ENCODE assay signal across 14 cellular contexts in genomic region chr10:24707445-24707844, GRCh38. TPM values are rescaled to one million over a fixed set of nuclear protein-coding genes. Genes with fewer than 3 reads are reported as not detected.
DNase-seq lines count a peak whose midpoint lies in the region; ATAC-seq, FAIRE-seq and TF ChIP-seq lines count a peak whose summit lies in the region.
"Had no signal": no experiment of that assay in that cellular context is flagged by ENCODE, and none has a peak within 500 bp of the region (broad histone marks: within the 10 kb centered on the region; RNA-seq: fewer than 3 reads in every experiment).

No MANE protein-coding gene starts in this region.

- no peak for TF ChIP-seq POLR2A in GM12892 (IDR thresholded peaks at IDR 0.05; ENCODE audit: low read depth, low read length)

- H3K4me1 Mint-ChIP-seq in chondrocyte (ENCODE audit: low read depth): peaks cover 39% of the 10 kb centered on the region

- H3K36me3 Mint-ChIP-seq in chondrocyte (ENCODE audit: low read depth): peaks cover 1% of the 10 kb centered on the region

- DNase-seq in GM12892 (ENCODE audit: insufficient read length): no peak
- peak; percentile 79 for DNase-seq in bronchial epithelial cell (ENCODE audit: low read depth)
- no peak for DNase-seq in chondrocyte (ENCODE audit: low spot score)
- DNase-seq in kidney: no peak
- no peak for DNase-seq in NCI-H2171 treated with DMSO at 0.1 percent for 48 hours (lab: John Stamatoyannopoulos, UW)
- no peak for DNase-seq in NCI-H187 (lab: John Stamatoyannopoulos, UW)
- DNase-seq: NCI-H1436, thyroid gland had no signal

- H3K4me3 ChIP-seq in bronchial epithelial cell (ENCODE audit: low read depth, low read length) (no peak overlapping the region), kidney (ENCODE audit: low read length in 2 of 2) (no peak overlapping the region)
- H3K4me3 ChIP-seq: lung, pancreas, thyroid gland had no signal

- H3K4me3 Mint-ChIP-seq in chondrocyte (ENCODE audit: unreplicated experiment): no peak overlapping the region

- H3K9me3 Mint-ChIP-seq in chondrocyte (ENCODE audit: low read depth): no peaks in the 10 kb centered on the region

- no peak overlapping the region for H3K27ac ChIP-seq in kidney (ENCODE audit: low read depth in 2 of 2, low read length in 2 of 2)
- H3K27ac ChIP-seq: pancreas, thyroid gland had no signal

- H3K4me1 ChIP-seq in kidney (ENCODE audit: control insufficient read depth in 1 of 2, insufficient read depth in 1 of 2, low read depth in 1 of 2, low read length in 2 of 2): peaks cover 5 to 6% of the 10 kb centered on the region in 2 donors

- H3K27me3 Mint-ChIP-seq in chondrocyte (ENCODE audit: low read depth): no peaks in the 10 kb centered on the region

- H3K27ac Mint-ChIP-seq in chondrocyte (ENCODE audit: unreplicated experiment): no peak overlapping the region

- ATAC-seq in GM18870 (IDR thresholded peaks at IDR 0.05; ENCODE audit: unreplicated experiment): peak; percentile 66
- ATAC-seq in HG02981 (IDR thresholded peaks at IDR 0.05; ENCODE audit: unreplicated experiment): peak; percentile 62

- TF ChIP-seq CTCF in bronchial epithelial cell (IDR thresholded peaks at IDR 0.05; ENCODE audit: insufficient read depth, low read length, severe bottlenecking) (no peak), chondrocyte (IDR thresholded peaks at IDR 0.05) (no peak), kidney (IDR thresholded peaks at IDR 0.05; ENCODE audit: borderline replicate concordance, extremely low read depth, insufficient read depth) (no peak)

- no peak overlapping the region for H3K9ac ChIP-seq in kidney (ENCODE audit: low read length in 2 of 2)

- no peaks in the 10 kb centered on the region for H3K9me3 ChIP-seq in kidney (ENCODE audit: control insufficient read depth in 1 of 2, low read length in 2 of 2)
- H3K9me3 ChIP-seq: pancreas, thyroid gland had no signal

- H3K36me3 ChIP-seq in bronchial epithelial cell (ENCODE audit: control insufficient read depth, insufficient read depth, low read length) (no peaks in the 10 kb centered on the region), kidney (ENCODE audit: control insufficient read depth in 1 of 2, insufficient read depth in 2 of 2, low read length in 2 of 2) (no peaks in the 10 kb centered on the region)
- H3K36me3 ChIP-seq: pancreas, thyroid gland had no signal

- FAIRE-seq in GM12892 (lab: Jason Lieb, UNC) (peak; percentile 14), bronchial epithelial cell (lab: Jason Lieb, UNC) (no peak), kidney (lab: Jason Lieb, UNC) (no peak)
- FAIRE-seq: colon, D721Med, pancreas had no signal

- H3K27me3 ChIP-seq in bronchial epithelial cell (ENCODE audit: control insufficient read depth, insufficient read depth, low read length): no peaks in the 10 kb centered on the region
- H3K27me3 ChIP-seq: pancreas, thyroid gland had no signal

- intact Hi-C loops in kidney (cut with DNase I): no loop called here

RNA-seq across cellular contexts. Expression of gene ARHGAP21, which starts 16.2 kb away (rescaled TPM):
- polyA plus RNA-seq in GM12892 (2012; ENCODE audit: missing spikeins): 13.6 TPM
- total RNA-seq in bronchial epithelial cell: 62.1 and 80.6 TPM in 2 replicates
- total RNA-seq in chondrocyte: 97.7 to 162 TPM (median 108 TPM) in 3 replicates
- 74.3 TPM for total RNA-seq in kidney
- polyA plus RNA-seq in kidney (ENCODE audit: insufficient read depth, low read depth, low replicate concordance): 12.7 TPM
